11 cellular contexts compared by ENCODE assay signal in the genomic region with DNA sequence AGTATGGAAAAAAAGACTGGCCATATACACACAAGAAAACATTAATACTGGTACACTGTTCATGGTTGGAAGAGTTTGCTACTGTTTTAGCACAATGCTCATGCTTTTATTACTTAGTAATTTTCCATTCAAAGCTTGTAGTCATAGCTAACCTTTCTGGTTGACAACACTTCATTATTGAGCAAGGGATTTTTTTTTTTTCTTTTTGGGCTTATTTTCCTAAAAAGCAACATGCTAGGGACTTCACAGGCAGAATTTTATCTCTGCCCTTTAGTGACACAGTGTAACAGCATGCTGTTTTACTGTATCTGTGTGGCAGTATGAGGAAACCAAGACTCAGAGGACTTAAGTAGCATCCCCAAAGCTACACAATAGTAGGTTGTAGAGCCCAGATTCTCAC. TPM values are rescaled to one million over a fixed set of nuclear protein-coding genes. Genes with fewer than 3 reads are reported as not detected.
DNase-seq lines count a peak whose midpoint lies in the region; ATAC-seq and TF ChIP-seq lines count a peak whose summit lies in the region.
"Had no signal": no experiment of that assay in that cellular context is flagged by ENCODE, and none has a peak within 500 bp of the region (broad histone marks: within the 10 kb centered on the region; RNA-seq: fewer than 3 reads in every experiment).

No MANE protein-coding gene starts in this region.

- no peak for TF ChIP-seq CTCF in tibial artery (IDR thresholded peaks at IDR 0.05)

- intact Hi-C loops in tibial artery (cut with DNase I; ENCODE audit: low total_unique reads) = no loop called here

- H3K36me3 ChIP-seq in muscle layer of duodenum (ENCODE audit: control insufficient read depth in 1 of 2, insufficient read depth in 2 of 2, low read length in 2 of 2) (no peaks in the 10 kb centered on the region), tibial artery (no peaks in the 10 kb centered on the region)

- H3K27me3 ChIP-seq in muscle layer of duodenum (ENCODE audit: low read depth, low read length) = no peaks in the 10 kb centered on the region
- H3K27me3 ChIP-seq in tibial artery = no peaks in the 10 kb centered on the region

- ATAC-seq in GM18861 (IDR thresholded peaks at IDR 0.05; ENCODE audit: unreplicated experiment) (peak; percentile 81), GM21528 (IDR thresholded peaks at IDR 0.05; ENCODE audit: low FRiP score, unreplicated experiment) (peak; percentile 64), HG03442 (IDR thresholded peaks at IDR 0.05; ENCODE audit: unreplicated experiment) (peak; percentile 72)

- DNase-seq in GM19238 (ENCODE audit: insufficient read length, low spot score) = no peak
- DNase-seq in ureter (ENCODE audit: low spot score) = no peak
- no peak for DNase-seq in substantia nigra (lab: John Stamatoyannopoulos, UW)
- DNase-seq in tibial artery = no peak
- DNase-seq: head of caudate nucleus; posterior cingulate gyrus; stimulated activated naive CD4-positive, alpha-beta T cell treated with Interleukin-2 at 50 U/mL for 16 hours had no signal

- no peaks in the 10 kb centered on the region for H3K9me3 ChIP-seq in muscle layer of duodenum (ENCODE audit: control insufficient read depth in 1 of 2, low read length in 2 of 2)
- no peaks in the 10 kb centered on the region for H3K9me3 ChIP-seq in tibial artery

- H3K27ac ChIP-seq in muscle layer of duodenum (ENCODE audit: low read length) (peak overlapping the region; percentile 28), substantia nigra (ENCODE audit: low read depth, low read length, poor library complexity, severe bottlenecking) (no peak overlapping the region), tibial artery (no peak overlapping the region)

- H3K4me3 ChIP-seq in muscle layer of duodenum (ENCODE audit: low read depth in 1 of 2, low read length in 2 of 2) = no peak overlapping the region
- H3K4me3 ChIP-seq in tibial artery = no peak overlapping the region

- H3K4me1 ChIP-seq in muscle layer of duodenum (ENCODE audit: control insufficient read depth in 1 of 2, insufficient read depth in 2 of 2, low read length in 2 of 2) (peaks cover 0 to 12% of the 10 kb centered on the region in 2 donors), tibial artery (peaks cover 0 to 20% (median 9%) of the 10 kb centered on the region in 4 donors)

RNA-seq across cellular contexts. Expression of a gene that starts 58.5 kb away (rescaled TPM):
- total RNA-seq in ureter = 38.8 TPM
